In genomic region chr7:106952658-106953231, GRCh38 we compare ENCODE assay signal across 16 cellular contexts.
DNase-seq lines count a peak whose midpoint lies in the region; ATAC-seq and TF ChIP-seq lines count a peak whose summit lies in the region.
"Had no signal": no experiment of that assay in that cellular context is flagged by ENCODE, and none has a peak within 500 bp of the region (broad histone marks: within the 10 kb centered on the region; RNA-seq: fewer than 3 reads in every experiment).

No MANE protein-coding gene starts in this region.

- no peak overlapping the region for H3K9ac ChIP-seq in SK-N-SH

- POLR2A ChIA-PET in SK-N-SH (lab: Yijun Ruan, JAX) = no interaction called here
- POLR2A ChIA-PET in activated CD8-positive, alpha-beta T cell treated with anti-CD3 and anti-CD28 coated beads for 36 hours (lab: Charles Lee) = no interaction called here

- CTCF ChIA-PET in SK-N-SH (lab: Yijun Ruan, JAX) = interaction anchor here (1.0 to 2.4 kb wide), 5 partner anchors 93 to 198 kb away, joined by 3 to 11 read pairs (median 3); no protein-coding TSS in a partner anchor
- CTCF ChIA-PET in activated CD8-positive, alpha-beta T cell treated with anti-CD3 and anti-CD28 coated beads for 36 hours (lab: Charles Lee) = interaction anchor here (0.6 to 1.8 kb wide), 2 partner anchors 197 to 346 kb away, joined by 3 to 4 read pairs; no protein-coding TSS in a partner anchor

- no peaks in the 10 kb centered on the region for H3K36me3 ChIP-seq in SK-N-SH (replicated peaks in 1 of 2; ENCODE audit: control insufficient read depth in 1 of 2, insufficient read depth in 2 of 2, low read length in 1 of 2)
- H3K36me3 ChIP-seq in gastroesophageal sphincter = no peaks in the 10 kb centered on the region

- H3K27me3 ChIP-seq in SK-N-SH (ENCODE audit: insufficient read depth) = no peaks in the 10 kb centered on the region
- no peaks in the 10 kb centered on the region for H3K27me3 ChIP-seq in gastroesophageal sphincter
- H3K27me3 ChIP-seq: dorsolateral prefrontal cortex had no signal

- peak overlapping the region; percentile 42 to 87 (median 83) for H3K27ac Mint-ChIP-seq in nephron
- no peak overlapping the region for H3K27ac Mint-ChIP-seq in activated CD8-positive, alpha-beta T cell treated with anti-CD3 and anti-CD28 coated beads for 36 hours
- H3K27ac Mint-ChIP-seq: activated B cell treated with CpG ODN at 0.5 μM for 24 hours had no signal

- H3K4me3 ChIP-seq in SK-N-SH (ENCODE audit: low read depth in 2 of 2, low read length in 1 of 2) (no peak overlapping the region), gastroesophageal sphincter (no peak overlapping the region)
- H3K4me3 ChIP-seq: dorsolateral prefrontal cortex had no signal

- TF ChIP-seq CTCF in SK-N-SH (IDR thresholded peaks at IDR 0.05) = no peak
- TF ChIP-seq CTCF in gastroesophageal sphincter (IDR thresholded peaks at IDR 0.05) = no peak
- no peak for TF ChIP-seq CTCF in nephron (IDR thresholded peaks at IDR 0.05; ENCODE audit: unreplicated experiment in 3 of 3)
- TF ChIP-seq CTCF in activated CD8-positive, alpha-beta T cell treated with anti-CD3 and anti-CD28 coated beads for 36 hours (IDR thresholded peaks at IDR 0.05) = no peak

- intact Hi-C loops in activated CD8-positive, alpha-beta T cell treated with anti-CD3 and anti-CD28 coated beads for 36 hours (cut with micrococcal nuclease) = loop anchor here (10.0 kb wide), 1 partner anchor 58 kb away; no protein-coding TSS in a partner anchor

- TF ChIP-seq RAD21 in SK-N-SH (IDR thresholded peaks at IDR 0.05; ENCODE audit: low read length) = no peak

- no peaks in the 10 kb centered on the region for H4K20me1 ChIP-seq in SK-N-SH (ENCODE audit: insufficient read depth)

- ATAC-seq in gastroesophageal sphincter = peak; percentile 74
- ATAC-seq in GM18520 (IDR thresholded peaks at IDR 0.05; ENCODE audit: unreplicated experiment) = no peak
- no peak for ATAC-seq in activated CD8-positive, alpha-beta T cell treated with anti-CD3 and anti-CD28 coated beads for 36 hours

- WGBS in SK-N-SH (ENCODE audit: low lambda C conversion rate) = 79% methylated on average over 5 of the region's 5 CpGs
- 26 to 50% methylated on average over 1 to 3 of the region's 5 CpGs for WGBS in gastroesophageal sphincter (ENCODE audit: low coverage in 1 of 2), 2 donors

- DNase-seq in Ammon's horn (ENCODE audit: low spot score) (peak; percentile 37), SK-N-SH (no peak), NCI-H2107 (lab: John Stamatoyannopoulos, UW) (no peak)
- no peak for DNase-seq in activated CD8-positive, alpha-beta T cell treated with anti-CD3 and anti-CD28 coated beads for 36 hours
- DNase-seq in stimulated activated naive CD4-positive, alpha-beta T cell (lab: John Stamatoyannopoulos, UW) = no peak
- DNase-seq: activated B cell treated with CpG ODN at 0.5 μM for 24 hours, EL, foreskin fibroblast, HCEC 1CT, NCI-H1105 treated with DMSO at 0.1 percent for 48 hours, NCI-H82, occipital lobe had no signal

- H3K4me1 ChIP-seq in SK-N-SH (ENCODE audit: control insufficient read depth in 1 of 2, insufficient read depth in 2 of 2, low read depth in 1 of 2, low read length in 1 of 2) = peaks cover 0 to 4% of the 10 kb centered on the region in 2 experiments; a peak in 1 of 4 replicates
- H3K4me1 ChIP-seq in gastroesophageal sphincter = peaks cover 0 to 34% (median 4%) of the 10 kb centered on the region in 3 donors

- no peaks in the 10 kb centered on the region for H3F3A ChIP-seq in SK-N-SH (replicated peaks; ENCODE audit: insufficient read depth)

- peaks cover 21% of the 10 kb centered on the region for H3K4me1 Mint-ChIP-seq in nephron
- H3K4me1 Mint-ChIP-seq in activated CD8-positive, alpha-beta T cell treated with anti-CD3 and anti-CD28 coated beads for 36 hours (ENCODE audit: low read depth) = no peaks in the 10 kb centered on the region
- H3K4me1 Mint-ChIP-seq: activated B cell treated with CpG ODN at 0.5 μM for 24 hours had no signal

- H2AFZ ChIP-seq in SK-N-SH (ENCODE audit: low read depth) = peak overlapping the region; percentile 12; the same call in 1 of the 2 replicates

- TF ChIP-seq EP300 in SK-N-SH (IDR thresholded peaks at IDR 0.05; ENCODE audit: borderline replicate concordance in 1 of 2, low read depth in 1 of 2, low read length in 1 of 2) (no peak), gastroesophageal sphincter (IDR thresholded peaks at IDR 0.05) (no peak)

- no peaks in the 10 kb centered on the region for H3K9me3 Mint-ChIP-seq in nephron
- peaks cover 2% of the 10 kb centered on the region for H3K9me3 Mint-ChIP-seq in activated CD8-positive, alpha-beta T cell treated with anti-CD3 and anti-CD28 coated beads for 36 hours

- H3K27ac ChIP-seq in SK-N-SH (ENCODE audit: low read depth in 2 of 2, low read length in 1 of 2) = no peak overlapping the region
- H3K27ac ChIP-seq in gastroesophageal sphincter = peak overlapping the region in 2 of 4 donors; percentile 46 to 54

- H3K9me3 ChIP-seq in SK-N-SH = no peaks in the 10 kb centered on the region
- no peaks in the 10 kb centered on the region for H3K9me3 ChIP-seq in gastroesophageal sphincter

- no peaks in the 10 kb centered on the region for H3K9me2 ChIP-seq in SK-N-SH

- H3K27me3 Mint-ChIP-seq in nephron (ENCODE audit: low read depth) = no peaks in the 10 kb centered on the region
- H3K27me3 Mint-ChIP-seq in activated CD8-positive, alpha-beta T cell treated with anti-CD3 and anti-CD28 coated beads for 36 hours = no peaks in the 10 kb centered on the region
- H3K27me3 Mint-ChIP-seq: activated B cell treated with CpG ODN at 0.5 μM for 24 hours had no signal

- no peak for TF ChIP-seq POLR2A in gastroesophageal sphincter (IDR thresholded peaks at IDR 0.05)

- H3K4me2 ChIP-seq in SK-N-SH = no peak overlapping the region

- no peak overlapping the region for H3K4me3 Mint-ChIP-seq in nephron
- H3K4me3 Mint-ChIP-seq in activated CD8-positive, alpha-beta T cell treated with anti-CD3 and anti-CD28 coated beads for 36 hours = no peak overlapping the region
- H3K4me3 Mint-ChIP-seq: activated B cell treated with CpG ODN at 0.5 μM for 24 hours had no signal

- H3K36me3 Mint-ChIP-seq in nephron (ENCODE audit: low read depth) = no peaks in the 10 kb centered on the region
- H3K36me3 Mint-ChIP-seq in activated CD8-positive, alpha-beta T cell treated with anti-CD3 and anti-CD28 coated beads for 36 hours (ENCODE audit: low read depth) = no peaks in the 10 kb centered on the region

- no peaks in the 10 kb centered on the region for H3K79me2 ChIP-seq in SK-N-SH (ENCODE audit: insufficient read depth)

TF ChIP-seq in SK-N-SH, 30 proteins besides CTCF, POLR2A, EP300 and RAD21 (continues in another document):
- TF ChIP-seq MAX (IDR thresholded peaks at IDR 0.05; ENCODE audit: low read depth) = no peak
- no peak for TF ChIP-seq RXRA (IDR thresholded peaks at IDR 0.05; ENCODE audit: borderline replicate concordance, low read depth)
- TF ChIP-seq USF2 (IDR thresholded peaks at IDR 0.05; ENCODE audit: borderline replicate concordance, low read depth, low read length) = no peak
- no peak for TF ChIP-seq ELF1 (IDR thresholded peaks at IDR 0.05)
- no peak for TF ChIP-seq TEAD4 (IDR thresholded peaks at IDR 0.05; ENCODE audit: borderline replicate concordance, insufficient read depth)
- no peak for TF ChIP-seq ZBTB33 (IDR thresholded peaks at IDR 0.05; ENCODE audit: borderline replicate concordance, low read depth)
- TF ChIP-seq PBX3 (IDR thresholded peaks at IDR 0.05) = no peak
- TF ChIP-seq IRF3 (IDR thresholded peaks at IDR 0.05; ENCODE audit: low read depth, low read length) = no peak
